ENCODE assay signal across 5 cellular contexts in genomic region chr17:2737693-2738092, GRCh38. TPM values are rescaled to one million over a fixed set of nuclear protein-coding genes. Genes with fewer than 3 reads are reported as not detected.
"Had no signal": no experiment of that assay in that cellular context is flagged by ENCODE, and none has a peak within 500 bp of the region (broad histone marks: within the 10 kb centered on the region; RNA-seq: fewer than 3 reads in every experiment).

No MANE protein-coding gene starts in this region.

- DNase-seq: H9, HCEC 1CT, IMR-90 had no signal

- ATAC-seq: GM23338, K562 had no signal

- H3K4me3 ChIP-seq: GM23338, K562 had no signal

RNA-seq across cellular contexts. Expression of gene CCDC92B, which starts 11.8 kb away (rescaled TPM):
- total RNA-seq: IMR-90, K562 had no signal
- polyA plus RNA-seq: IMR-90, K562 had no signal
